10 cellular contexts compared by ENCODE assay signal in genomic region chr16:66752379-66752778, GRCh38. TPM values are rescaled to one million over a fixed set of nuclear protein-coding genes. Genes with fewer than 3 reads are reported as not detected.
A peak's percentile ranks its signal among the peaks of the same experiment; 100 is the strongest.
DNase-seq lines count a peak whose midpoint lies in the region; ATAC-seq, FAIRE-seq and TF ChIP-seq lines count a peak whose summit lies in the region.
"Had no signal": no experiment of that assay in that cellular context is flagged by ENCODE, and none has a peak within 500 bp of the region (broad histone marks: within the 10 kb centered on the region; RNA-seq: fewer than 3 reads in every experiment).

No MANE protein-coding gene starts in this region.

- TF ChIP-seq CTCF in MCF 10A (IDR thresholded peaks at IDR 0.05; ENCODE audit: unreplicated experiment) (no peak), breast epithelium (IDR thresholded peaks at IDR 0.05) (no peak), upper lobe of right lung (IDR thresholded peaks at IDR 0.05) (no peak)

- H3K23ac ChIP-seq in mesenchymal stem cell (ENCODE audit: low read length in 2 of 2), result no peak overlapping the region

- no peak overlapping the region for H2BK12ac ChIP-seq in mesenchymal stem cell (ENCODE audit: low read length in 2 of 2)

- no peak overlapping the region for H3K4ac ChIP-seq in mesenchymal stem cell (ENCODE audit: low read depth in 1 of 2, low read length in 2 of 2)

- TF ChIP-seq POLR2A in breast epithelium (IDR thresholded peaks at IDR 0.05), result no peak
- no peak for TF ChIP-seq POLR2A in H54 (IDR thresholded peaks at IDR 0.05; ENCODE audit: low read depth, low read length)

- no peaks in the 10 kb centered on the region for H3K27me3 Mint-ChIP-seq in MCF 10A (ENCODE audit: insufficient read depth, unreplicated experiment)
- peaks cover 5% of the 10 kb centered on the region for H3K27me3 Mint-ChIP-seq in activated naive CD8-positive, alpha-beta T cell treated with anti-CD3 and anti-CD28 coated beads for 36 hours

- no peak overlapping the region for H2BK15ac ChIP-seq in mesenchymal stem cell (ENCODE audit: low read depth, poor library complexity, severe bottlenecking)

- intact Hi-C loops in MCF 10A (cut with micrococcal nuclease), result loop anchor here (10.0 kb wide), 1 partner anchor 148 kb away; the partner anchor contains the start of gene CMTM3
- intact Hi-C loops in breast epithelium (cut with DNase I; ENCODE audit: low total_unique reads), result loop anchor here (2.0 kb wide), 1 partner anchor 54 kb away; no protein-coding TSS in a partner anchor
- intact Hi-C loops in upper lobe of right lung (cut with DNase I), result no loop called here

- no peak overlapping the region for H2BK120ac ChIP-seq in mesenchymal stem cell (ENCODE audit: low read depth, low read length)

- H3K4me3 Mint-ChIP-seq in MCF 10A (ENCODE audit: unreplicated experiment), result peak overlapping the region; percentile 79
- H3K4me3 Mint-ChIP-seq in activated naive CD8-positive, alpha-beta T cell treated with anti-CD3 and anti-CD28 coated beads for 36 hours, result peak overlapping the region; percentile 77

- H2AFZ ChIP-seq in mesenchymal stem cell (ENCODE audit: low read depth, low read length), result no peak overlapping the region

- H3K27me3 ChIP-seq in breast epithelium (no peaks in the 10 kb centered on the region), mesenchymal stem cell (ENCODE audit: control insufficient read depth in 1 of 2, insufficient read depth in 1 of 2, low read length in 2 of 2) (no peaks in the 10 kb centered on the region), upper lobe of right lung (no peaks in the 10 kb centered on the region)

- H2AK5ac ChIP-seq in mesenchymal stem cell (ENCODE audit: low read length, severe bottlenecking), result no peak overlapping the region

- H3K4me1 Mint-ChIP-seq in MCF 10A (ENCODE audit: insufficient read depth, unreplicated experiment), result peaks cover 30% of the 10 kb centered on the region
- H3K4me1 Mint-ChIP-seq in activated naive CD8-positive, alpha-beta T cell treated with anti-CD3 and anti-CD28 coated beads for 36 hours, result peaks cover 27% of the 10 kb centered on the region

- H3K9me3 ChIP-seq in breast epithelium, result no peaks in the 10 kb centered on the region
- no peaks in the 10 kb centered on the region for H3K9me3 ChIP-seq in mesenchymal stem cell (ENCODE audit: control insufficient read depth, low read length)
- no peaks in the 10 kb centered on the region for H3K9me3 ChIP-seq in upper lobe of right lung
- H3K9me3 ChIP-seq: neutrophil had no signal

- peak overlapping the region; percentile 92 for H3K27ac Mint-ChIP-seq in MCF 10A (ENCODE audit: low read depth, unreplicated experiment)
- H3K27ac Mint-ChIP-seq in activated naive CD8-positive, alpha-beta T cell treated with anti-CD3 and anti-CD28 coated beads for 36 hours, result no peak overlapping the region

- CTCF ChIA-PET in MCF 10A (lab: Yijun Ruan, JAX), result interaction anchor here (0.6 to 4.8 kb wide), 35 partner anchors 10 to 367 kb away, joined by 3 to 71 read pairs (median 4); partner anchors contain the start of gene CMTM4

- 94% methylated on average over 3 of the region's 6 CpGs for WGBS in mesenchymal stem cell

- H3K27ac ChIP-seq in breast epithelium (no peak overlapping the region), mesenchymal stem cell (ENCODE audit: low read length, poor library complexity, severe bottlenecking) (no peak overlapping the region), upper lobe of right lung (peak overlapping the region; percentile 92)

- H4K8ac ChIP-seq in mesenchymal stem cell (ENCODE audit: low read length), result no peak overlapping the region

- no peaks in the 10 kb centered on the region for H3K9me3 Mint-ChIP-seq in MCF 10A (ENCODE audit: unreplicated experiment)
- no peaks in the 10 kb centered on the region for H3K9me3 Mint-ChIP-seq in activated naive CD8-positive, alpha-beta T cell treated with anti-CD3 and anti-CD28 coated beads for 36 hours

- no peak overlapping the region for H3K18ac ChIP-seq in mesenchymal stem cell (ENCODE audit: low read depth in 1 of 2, low read length in 2 of 2)

- ATAC-seq in upper lobe of right lung, result peak; percentile 37

- no TSS peak for BruUV-seq in MCF 10A (replicated peaks; lab: Mats Ljungman, UMichigan)

- H3K36me3 ChIP-seq in breast epithelium, result no peaks in the 10 kb centered on the region
- H3K36me3 ChIP-seq in mesenchymal stem cell (ENCODE audit: control insufficient read depth in 1 of 2, insufficient read depth in 2 of 2, low read depth in 1 of 2, low read length in 2 of 2), result peaks cover 12 to 27% of the 10 kb centered on the region in 2 experiments
- H3K36me3 ChIP-seq in upper lobe of right lung, result peaks cover 20% of the 10 kb centered on the region

- peaks cover 27% of the 10 kb centered on the region for H3K36me3 Mint-ChIP-seq in MCF 10A (ENCODE audit: insufficient read depth, unreplicated experiment)
- peaks cover 11% of the 10 kb centered on the region for H3K36me3 Mint-ChIP-seq in activated naive CD8-positive, alpha-beta T cell treated with anti-CD3 and anti-CD28 coated beads for 36 hours

- no peak for DNase-seq in MCF 10A (ENCODE audit: unreplicated experiment)
- no peak for DNase-seq in breast epithelium (ENCODE audit: low spot score in 2 of 2)
- no peak for DNase-seq in activated naive CD8-positive, alpha-beta T cell treated with anti-CD3 and anti-CD28 coated beads for 36 hours
- no peak for DNase-seq in mesenchymal stem cell
- no peak for DNase-seq in upper lobe of right lung
- DNase-seq in epidermal melanocyte (ENCODE audit: insufficient read length, low spot score), result no peak
- no peak for DNase-seq in ureter (ENCODE audit: low spot score)
- no peak for DNase-seq in H54 (ENCODE audit: insufficient read length, low spot score)

- no peak overlapping the region for H2BK5ac ChIP-seq in mesenchymal stem cell (ENCODE audit: low read depth, low read length, poor library complexity, severe bottlenecking)

- H3K4me1 ChIP-seq in breast epithelium (peaks cover 0 to 12% of the 10 kb centered on the region in 2 donors), mesenchymal stem cell (ENCODE audit: control insufficient read depth, insufficient read depth, low read depth, low read length) (peaks cover 7% of the 10 kb centered on the region), upper lobe of right lung (peaks cover 24% of the 10 kb centered on the region)

- H4K91ac ChIP-seq in mesenchymal stem cell (ENCODE audit: low read length), result no peak overlapping the region

- H3K4me2 ChIP-seq in mesenchymal stem cell (ENCODE audit: low read length, poor library complexity, severe bottlenecking), result no peak overlapping the region

- peak overlapping the region; percentile 90 for H3K9ac ChIP-seq in mesenchymal stem cell (ENCODE audit: low read length)

- H3K79me1 ChIP-seq in mesenchymal stem cell (replicated peaks; ENCODE audit: low read length, poor library complexity, severe bottlenecking), result no peaks in the 10 kb centered on the region

- no peak overlapping the region for H3K14ac ChIP-seq in mesenchymal stem cell (ENCODE audit: low read length in 2 of 2)

- POLR2A ChIA-PET in MCF 10A (lab: Yijun Ruan, JAX), result interaction anchor here (0.6 to 3.4 kb wide), 9 partner anchors 11 to 751 kb away, joined by 3 to 38 read pairs (median 6); no protein-coding TSS in a partner anchor

- FAIRE-seq in H54 (lab: Jason Lieb, UNC), result no peak

- H3K4me3 ChIP-seq in breast epithelium, result peak overlapping the region in 1 of 3 donors; percentile 86
- H3K4me3 ChIP-seq in mesenchymal stem cell (ENCODE audit: insufficient read depth in 1 of 2, low read depth in 1 of 2, low read length in 2 of 2), result peak overlapping the region in 1 of 2 experiments; percentile 97
- H3K4me3 ChIP-seq in upper lobe of right lung, result peak overlapping the region; percentile 100

RNA-seq across cellular contexts. Expression of gene DYNC1LI2, which starts 1.0 kb away (rescaled TPM):
- total RNA-seq in MCF 10A (2022) (97.7 and 106 TPM in 2 replicates), breast epithelium (100 to 1,000 TPM; 153 to 172 (median 156) TPM), upper lobe of right lung (122 TPM), ureter (143 TPM)
- 10 to 100 TPM; 38.8 to 41.1 TPM for total RNA-seq in activated naive CD8-positive, alpha-beta T cell treated with anti-CD3 and anti-CD28 coated beads for 36 hours
- polyA plus RNA-seq in mesenchymal stem cell (2013, experiment 1 of 2), result 230 TPM
- polyA plus RNA-seq in mesenchymal stem cell (2013, experiment 2 of 2), result 233 TPM

RNA-seq across cellular contexts. Expression of gene TERB1, which starts 49.0 kb away (rescaled TPM):
- total RNA-seq in MCF 10A (2022) (0.26 and 0.69 TPM in 2 replicates), breast epithelium (under 1 TPM; 0.33 to 0.64 (median 0.59) TPM), upper lobe of right lung (0.26 TPM), ureter (1.0 TPM)
- not detected for total RNA-seq in activated naive CD8-positive, alpha-beta T cell treated with anti-CD3 and anti-CD28 coated beads for 36 hours
- polyA plus RNA-seq in mesenchymal stem cell (2013, experiment 1 of 2), result not detected
- polyA plus RNA-seq in mesenchymal stem cell (2013, experiment 2 of 2), result not detected
- total RNA-seq: RPMI7951 had no signal

RNA-seq across cellular contexts. Expression of gene CMTM4, which starts 55.8 kb away (rescaled TPM):
- total RNA-seq in MCF 10A (2022) (27.2 and 36.7 TPM in 2 replicates), breast epithelium (10 to 100 TPM; 12.5 to 35.4 (median 33.7) TPM), upper lobe of right lung (58.0 TPM), ureter (31.6 TPM)
- 1 to 10 TPM; 2.4 to 2.8 TPM for total RNA-seq in activated naive CD8-positive, alpha-beta T cell treated with anti-CD3 and anti-CD28 coated beads for 36 hours
- 9.1 TPM for polyA plus RNA-seq in mesenchymal stem cell (2013, experiment 1 of 2)
- 8.8 TPM for polyA plus RNA-seq in mesenchymal stem cell (2013, experiment 2 of 2)
